In the genomic region with DNA sequence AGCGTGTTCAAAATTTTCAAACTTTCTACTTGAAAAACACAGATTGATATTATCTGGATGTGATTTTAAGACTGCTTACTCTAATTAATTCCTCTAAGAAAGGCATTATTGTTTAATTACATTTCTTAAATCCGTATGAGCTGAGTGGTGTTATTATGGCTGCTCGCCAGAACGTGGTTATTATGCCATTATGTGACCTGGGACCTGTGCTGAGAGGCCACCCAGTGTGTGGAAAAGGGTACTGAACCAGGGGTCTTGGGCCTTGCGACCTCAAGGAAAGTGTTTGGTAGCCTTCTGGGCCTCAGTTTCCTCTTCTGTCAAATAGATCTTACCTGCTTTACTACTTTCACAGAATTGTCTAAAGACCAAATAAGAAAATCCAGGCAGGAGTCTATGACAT, we compare ENCODE assay signal across 1 cellular context.
TF ChIP-seq lines count a peak whose summit lies in the region.

No MANE protein-coding gene starts in this region.

TF ChIP-seq in SK-N-SH, 30 proteins besides CTCF, POLR2A, EP300 and RAD21 (continued from another document):
- TF ChIP-seq, protein P1, sequence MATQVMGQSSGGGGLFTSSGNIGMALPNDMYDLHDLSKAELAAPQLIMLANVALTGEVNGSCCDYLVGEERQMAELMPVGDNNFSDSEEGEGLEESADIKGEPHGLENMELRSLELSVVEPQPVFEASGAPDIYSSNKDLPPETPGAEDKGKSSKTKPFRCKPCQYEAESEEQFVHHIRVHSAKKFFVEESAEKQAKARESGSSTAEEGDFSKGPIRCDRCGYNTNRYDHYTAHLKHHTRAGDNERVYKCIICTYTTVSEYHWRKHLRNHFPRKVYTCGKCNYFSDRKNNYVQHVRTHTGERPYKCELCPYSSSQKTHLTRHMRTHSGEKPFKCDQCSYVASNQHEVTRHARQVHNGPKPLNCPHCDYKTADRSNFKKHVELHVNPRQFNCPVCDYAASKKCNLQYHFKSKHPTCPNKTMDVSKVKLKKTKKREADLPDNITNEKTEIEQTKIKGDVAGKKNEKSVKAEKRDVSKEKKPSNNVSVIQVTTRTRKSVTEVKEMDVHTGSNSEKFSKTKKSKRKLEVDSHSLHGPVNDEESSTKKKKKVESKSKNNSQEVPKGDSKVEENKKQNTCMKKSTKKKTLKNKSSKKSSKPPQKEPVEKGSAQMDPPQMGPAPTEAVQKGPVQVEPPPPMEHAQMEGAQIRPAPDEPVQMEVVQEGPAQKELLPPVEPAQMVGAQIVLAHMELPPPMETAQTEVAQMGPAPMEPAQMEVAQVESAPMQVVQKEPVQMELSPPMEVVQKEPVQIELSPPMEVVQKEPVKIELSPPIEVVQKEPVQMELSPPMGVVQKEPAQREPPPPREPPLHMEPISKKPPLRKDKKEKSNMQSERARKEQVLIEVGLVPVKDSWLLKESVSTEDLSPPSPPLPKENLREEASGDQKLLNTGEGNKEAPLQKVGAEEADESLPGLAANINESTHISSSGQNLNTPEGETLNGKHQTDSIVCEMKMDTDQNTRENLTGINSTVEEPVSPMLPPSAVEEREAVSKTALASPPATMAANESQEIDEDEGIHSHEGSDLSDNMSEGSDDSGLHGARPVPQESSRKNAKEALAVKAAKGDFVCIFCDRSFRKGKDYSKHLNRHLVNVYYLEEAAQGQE (IDR thresholded peaks at IDR 0.05; ENCODE audit: low read depth, low read length), result no peak
- TF ChIP-seq GATA2 (CRISPR knock-in tag; IDR thresholded peaks at IDR 0.05), result no peak
- TF ChIP-seq YY1 (IDR thresholded peaks at IDR 0.05; ENCODE audit: low read depth), result no peak
- TF ChIP-seq, protein P2, sequence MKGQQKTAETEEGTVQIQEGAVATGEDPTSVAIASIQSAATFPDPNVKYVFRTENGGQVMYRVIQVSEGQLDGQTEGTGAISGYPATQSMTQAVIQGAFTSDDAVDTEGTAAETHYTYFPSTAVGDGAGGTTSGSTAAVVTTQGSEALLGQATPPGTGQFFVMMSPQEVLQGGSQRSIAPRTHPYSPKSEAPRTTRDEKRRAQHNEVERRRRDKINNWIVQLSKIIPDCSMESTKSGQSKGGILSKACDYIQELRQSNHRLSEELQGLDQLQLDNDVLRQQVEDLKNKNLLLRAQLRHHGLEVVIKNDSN (IDR thresholded peaks at IDR 0.05; ENCODE audit: borderline replicate concordance, low read depth), result no peak
- no peak for TF ChIP-seq RCOR1 (IDR thresholded peaks at IDR 0.05; ENCODE audit: low read length)
- TF ChIP-seq JUND (IDR thresholded peaks at IDR 0.05), result no peak
TF ChIP-seq in SK-N-SH: peak in this region for 0.
